8 cellular contexts compared by ENCODE assay signal in the genomic region with DNA sequence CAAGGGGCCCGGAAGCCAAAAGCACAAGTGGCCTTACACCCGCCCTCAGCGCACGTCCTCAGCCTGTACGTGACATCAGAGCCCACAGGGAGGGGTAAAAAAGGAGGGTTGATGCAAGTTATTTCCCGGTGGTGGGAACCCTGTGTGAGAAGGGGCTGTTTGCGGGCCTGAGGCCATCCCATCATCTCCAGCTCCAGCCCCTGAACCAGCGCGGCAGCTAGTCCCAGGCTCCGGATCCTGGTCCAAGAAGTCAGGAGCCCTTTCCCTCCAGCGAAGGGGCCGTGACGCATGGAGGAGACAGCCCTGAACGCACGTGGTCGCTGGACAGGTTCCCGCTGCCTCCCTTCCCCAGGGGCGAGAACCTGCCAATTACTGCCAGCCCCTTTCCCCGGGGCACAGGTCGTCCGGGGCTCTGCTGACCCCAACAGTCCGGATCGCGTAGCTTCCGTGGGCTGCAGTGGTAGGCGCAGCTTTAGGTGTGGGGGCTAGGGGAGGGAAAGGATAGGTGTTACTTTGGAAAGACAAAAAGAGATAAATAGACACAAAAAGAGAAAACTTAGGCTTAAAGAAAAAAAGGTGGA. TPM values are rescaled to one million over a fixed set of nuclear protein-coding genes. Genes with fewer than 3 reads are reported as not detected.
DNase-seq lines count a peak whose midpoint lies in the region; ATAC-seq and TF ChIP-seq lines count a peak whose summit lies in the region.

No MANE protein-coding gene starts in this region.

- under 1% methylated on average over 26 of the region's 26 CpGs for WGBS in HUES64
- 1% methylated on average over 26 of the region's 26 CpGs for WGBS in esophagus, 2 donors

- H3K27me3 ChIP-seq in HUES64 (ENCODE audit: insufficient read depth, low read length) (peaks cover 60% of the 10 kb centered on the region), esophagus (ENCODE audit: control insufficient read depth in 1 of 2, insufficient read depth in 2 of 2, low read length in 2 of 2) (peaks cover 0 to 14% of the 10 kb centered on the region in 2 donors), tibial artery (peaks cover 0 to 32% of the 10 kb centered on the region in 2 donors)

- H3K36me3 Mint-ChIP-seq in natural killer cell = no peaks in the 10 kb centered on the region

- H3K9me3 Mint-ChIP-seq in natural killer cell = no peaks in the 10 kb centered on the region

- peak; percentile 62 to 68 (median 64) for ATAC-seq in natural killer cell

- peak overlapping the region in 1 of 2 donors; percentile 77 for H3K27ac Mint-ChIP-seq in natural killer cell

- no peak overlapping the region; the same call in 1 of the 2 replicates for H3K27ac ChIP-seq in HUES64 (ENCODE audit: low read depth, low read length)
- H3K27ac ChIP-seq in esophagus (ENCODE audit: low read depth in 2 of 2, low read length in 1 of 2) = no peak overlapping the region
- H3K27ac ChIP-seq in tibial artery = no peak overlapping the region

- H3K27me3 Mint-ChIP-seq in natural killer cell (ENCODE audit: low read depth in 2 of 2) = peaks cover 39 to 43% of the 10 kb centered on the region in 2 donors

- intact Hi-C loops in natural killer cell (cut with micrococcal nuclease) (no loop called here), tibial artery (cut with DNase I; ENCODE audit: low total_unique reads) (no loop called here)

- H3K4me3 ChIP-seq in HUES64 (ENCODE audit: low read length) (peak overlapping the region; percentile 56), esophagus (ENCODE audit: low read depth in 1 of 2, low read length in 2 of 2) (peak overlapping the region; percentile 22 to 65), tibial artery (peak overlapping the region; percentile 48 to 60)

- H3K9ac ChIP-seq in HUES64 (ENCODE audit: low read depth, low read length) = peak overlapping the region; percentile 56

- no peaks in the 10 kb centered on the region for H3K9me3 ChIP-seq in HUES64 (ENCODE audit: insufficient read depth, low read depth, low read length)
- H3K9me3 ChIP-seq in esophagus (ENCODE audit: control insufficient read depth in 2 of 2, insufficient read depth in 1 of 2, low read depth in 1 of 2, low read length in 1 of 2) = peaks cover 0 to 4% of the 10 kb centered on the region in 2 donors
- no peaks in the 10 kb centered on the region for H3K9me3 ChIP-seq in tibial artery

- H3K4me3 Mint-ChIP-seq in natural killer cell = peak overlapping the region; percentile 91

- H3K36me3 ChIP-seq in HUES64 (ENCODE audit: insufficient read depth, low read length) (no peaks in the 10 kb centered on the region), esophagus (ENCODE audit: control insufficient read depth in 2 of 2, insufficient read depth in 2 of 2, low read length in 1 of 2) (no peaks in the 10 kb centered on the region), tibial artery (no peaks in the 10 kb centered on the region)

- no peak for TF ChIP-seq CTCF in natural killer cell (IDR thresholded peaks at IDR 0.05)
- no peak for TF ChIP-seq CTCF in tibial artery (IDR thresholded peaks at IDR 0.05)

- peak; percentile 30 for DNase-seq in NCI-H82 (lab: John Stamatoyannopoulos, UW)
- DNase-seq in NCI-H82 treated with DMSO at 0.1 percent for 48 hours (lab: John Stamatoyannopoulos, UW; ENCODE audit: unreplicated experiment) = no peak
- DNase-seq in activated CD4-positive, alpha-beta T cell treated with anti-CD3 and anti-CD28 coated beads, Interleukin-2, amount 50 U/mL, for 4 hours = peak; percentile 23 to 40
- no peak for DNase-seq in natural killer cell
- DNase-seq in tibial artery = peak in 1 of 2 donors; percentile 66
- no peak for DNase-seq in DMS114 treated with DMSO at 0.1 percent for 48 hours (lab: John Stamatoyannopoulos, UW; ENCODE audit: unreplicated experiment)

- peaks cover 34 to 43% of the 10 kb centered on the region in 2 donors for H3K4me1 Mint-ChIP-seq in natural killer cell

- H3K4me1 ChIP-seq in HUES64 (ENCODE audit: insufficient read depth, low read length) = peaks cover 21% of the 10 kb centered on the region; the same call in 1 of the 2 replicates
- peaks cover 7 to 26% of the 10 kb centered on the region in 2 donors for H3K4me1 ChIP-seq in esophagus (ENCODE audit: control insufficient read depth in 2 of 2, insufficient read depth in 2 of 2, low read length in 1 of 2)
- peaks cover 0 to 45% (median 37%) of the 10 kb centered on the region in 4 donors for H3K4me1 ChIP-seq in tibial artery

RNA-seq across cellular contexts. Expression of a gene that starts 1.3 kb away (rescaled TPM):
- 3.7 TPM for polyA plus RNA-seq in HUES64 (2013, experiment 1 of 2)
- polyA plus RNA-seq in HUES64 (2013, experiment 2 of 2) = 8.4 TPM
- polyA plus RNA-seq in esophagus = not detected
- not detected for total RNA-seq in natural killer cell

Comparison
In these comparisons a context has a peak if more than half of its experiments do, and no peak if none do; other contexts are left out.
1. DNase-seq: peak in NCI-H82 (single experiment) and activated CD4-positive, alpha-beta T cell treated with anti-CD3 and anti-CD28 coated beads, Interleukin-2, amount 50 U/mL, for 4 hours (2 of 2); none in NCI-H82 treated with DMSO at 0.1 percent for 48 hours (single experiment), natural killer cell (single experiment) and DMS114 treated with DMSO at 0.1 percent for 48 hours (single experiment).
2. Peak in every context shown above with its lines, with median percentiles within 50 percentile points of each other: H3K4me3 ChIP-seq.